ENCODE assay signal across 9 cellular contexts in the genomic region with DNA sequence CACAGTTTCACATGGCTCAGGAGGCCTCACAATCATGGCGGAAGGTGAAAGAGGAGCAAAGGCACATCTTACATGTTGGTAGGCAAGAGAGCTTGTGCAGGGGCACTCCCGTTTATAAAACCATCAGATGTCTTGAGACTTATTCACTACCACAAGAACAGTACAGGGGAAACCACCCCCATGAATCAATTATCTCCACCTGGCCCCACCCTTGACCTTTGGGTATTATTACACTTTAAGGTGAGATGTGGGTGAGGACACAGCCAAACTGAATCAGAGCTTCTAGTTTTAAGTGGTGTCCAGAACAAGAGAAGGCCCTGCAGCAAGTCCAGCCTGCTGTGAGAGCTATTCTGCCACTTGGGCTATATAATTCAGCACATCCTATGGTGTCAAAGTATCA.
"Had no signal": no experiment of that assay in that cellular context is flagged by ENCODE, and none has a peak within 500 bp of the region (broad histone marks: within the 10 kb centered on the region; RNA-seq: fewer than 3 reads in every experiment).

No MANE protein-coding gene starts in this region.

- H3K36me3 ChIP-seq: HAP-1 had no signal

- H3K9ac ChIP-seq: GM23248 had no signal

- H3K4me1 Mint-ChIP-seq: IgD-negative memory B cell had no signal

- H3K4me3 ChIP-seq: GM23248, HAP-1 had no signal

- H3K4me3 Mint-ChIP-seq: HFFc6, IgD-negative memory B cell had no signal

- H3K4me1 ChIP-seq: HAP-1 had no signal

- H3K9me3 ChIP-seq: HAP-1 had no signal

- H3K27ac ChIP-seq: GM23248, HL-60 had no signal

- ATAC-seq: HCT116, HepG2 had no signal

- H2AFZ ChIP-seq: GM23248 had no signal

- DNase-seq: GM23248, GOT3, H7, HFFc6 had no signal

- H3K27ac Mint-ChIP-seq: IgD-negative memory B cell had no signal
